In genomic region chr14:35047961-35048513, GRCh38 we compare ENCODE assay signal across 11 cellular contexts. TPM values are rescaled to one million over a fixed set of nuclear protein-coding genes. Genes with fewer than 3 reads are reported as not detected.
DNase-seq lines count a peak whose midpoint lies in the region; ATAC-seq and TF ChIP-seq lines count a peak whose summit lies in the region.
"Had no signal": no experiment of that assay in that cellular context is flagged by ENCODE, and none has a peak within 500 bp of the region (broad histone marks: within the 10 kb centered on the region; RNA-seq: fewer than 3 reads in every experiment).

No MANE protein-coding gene starts in this region.

- peak overlapping the region; percentile 33 for H3K27ac Mint-ChIP-seq in activated T-helper 2 cell treated with anti-CD3 and anti-CD28 coated beads, Interferon-gamma antibody, Interleukin-2, Interleukin-4, amounts not matched to agents 10 μg/mL and 5 μg/mL and 100 μg/mL, durations not matched to agents 14 hours and 24 hours and 36 hours

- no peaks in the 10 kb centered on the region for H3K9me3 ChIP-seq in right atrium auricular region
- no peaks in the 10 kb centered on the region for H3K9me3 ChIP-seq in lower lobe of right lung
- H3K9me3 ChIP-seq in upper lobe of right lung, result no peaks in the 10 kb centered on the region
- no peaks in the 10 kb centered on the region for H3K9me3 ChIP-seq in WERI-Rb-1 (ENCODE audit: severe bottlenecking)

- intact Hi-C loops in left cardiac atrium (cut with DNase I) (loop anchor here in 1 of 2 donors (2.0 to 5.0 kb wide), 3 partner anchors 73 to 359 kb away; partner anchors contain the start of gene PPP2R3C), lower lobe of right lung (cut with DNase I) (no loop called here), upper lobe of right lung (cut with DNase I) (no loop called here)
- intact Hi-C loops in activated T-helper 2 cell treated with anti-CD3 and anti-CD28 coated beads, Interferon-gamma antibody, Interleukin-2, Interleukin-4, amounts not matched to agents 10 μg/mL and 5 μg/mL and 100 μg/mL, durations not matched to agents 14 hours and 24 hours and 36 hours (cut with micrococcal nuclease), result loop anchor here (5.0 kb wide), 2 partner anchors 354 to 779 kb away; partner anchors contain the start of genes BRMS1L and NFKBIA

- H3K4me3 ChIP-seq in right atrium auricular region (no peak overlapping the region), lower lobe of right lung (peak overlapping the region; percentile 70), upper lobe of right lung (peak overlapping the region; percentile 91), WERI-Rb-1 (ENCODE audit: low read depth, low read length) (no peak overlapping the region)

- peak overlapping the region; percentile 22 to 96 for H3K27ac ChIP-seq in right atrium auricular region
- H3K27ac ChIP-seq in lower lobe of right lung, result peak overlapping the region; percentile 93
- H3K27ac ChIP-seq in upper lobe of right lung, result peak overlapping the region; percentile 26
- H3K27ac ChIP-seq in WERI-Rb-1, result no peak overlapping the region

- no peaks in the 10 kb centered on the region for H3K9me3 Mint-ChIP-seq in activated T-helper 2 cell treated with anti-CD3 and anti-CD28 coated beads, Interferon-gamma antibody, Interleukin-2, Interleukin-4, amounts not matched to agents 10 μg/mL and 5 μg/mL and 100 μg/mL, durations not matched to agents 14 hours and 24 hours and 36 hours

- H3K27me3 ChIP-seq in right atrium auricular region (no peaks in the 10 kb centered on the region), lower lobe of right lung (ENCODE audit: low read depth) (no peaks in the 10 kb centered on the region), upper lobe of right lung (no peaks in the 10 kb centered on the region), WERI-Rb-1 (ENCODE audit: insufficient read depth, low read depth, severe bottlenecking) (no peaks in the 10 kb centered on the region)

- ATAC-seq in left cardiac atrium (no peak), lower lobe of right lung (no peak), upper lobe of right lung (no peak)

- TF ChIP-seq CTCF in right atrium auricular region (IDR thresholded peaks at IDR 0.05) (no peak), lower lobe of right lung (IDR thresholded peaks at IDR 0.05) (no peak), upper lobe of right lung (IDR thresholded peaks at IDR 0.05) (no peak), WERI-Rb-1 (IDR thresholded peaks at IDR 0.05; ENCODE audit: low read depth, low read length) (no peak)

- H3K36me3 Mint-ChIP-seq in activated T-helper 2 cell treated with anti-CD3 and anti-CD28 coated beads, Interferon-gamma antibody, Interleukin-2, Interleukin-4, amounts not matched to agents 10 μg/mL and 5 μg/mL and 100 μg/mL, durations not matched to agents 14 hours and 24 hours and 36 hours (ENCODE audit: low read depth), result peaks cover 22% of the 10 kb centered on the region

- H3K4me1 ChIP-seq in right atrium auricular region (peaks cover 0 to 47% of the 10 kb centered on the region in 2 donors), lower lobe of right lung (peaks cover 47% of the 10 kb centered on the region), upper lobe of right lung (peaks cover 27% of the 10 kb centered on the region)

- peak overlapping the region; percentile 98 for H3K4me3 Mint-ChIP-seq in activated T-helper 2 cell treated with anti-CD3 and anti-CD28 coated beads, Interferon-gamma antibody, Interleukin-2, Interleukin-4, amounts not matched to agents 10 μg/mL and 5 μg/mL and 100 μg/mL, durations not matched to agents 14 hours and 24 hours and 36 hours (ENCODE audit: low read depth)

- H3K36me3 ChIP-seq in right atrium auricular region (no peaks in the 10 kb centered on the region), lower lobe of right lung (peaks cover 39% of the 10 kb centered on the region), upper lobe of right lung (peaks cover 16% of the 10 kb centered on the region), WERI-Rb-1 (peaks cover 16% of the 10 kb centered on the region)

- peaks cover 21% of the 10 kb centered on the region for H3K4me1 Mint-ChIP-seq in activated T-helper 2 cell treated with anti-CD3 and anti-CD28 coated beads, Interferon-gamma antibody, Interleukin-2, Interleukin-4, amounts not matched to agents 10 μg/mL and 5 μg/mL and 100 μg/mL, durations not matched to agents 14 hours and 24 hours and 36 hours (ENCODE audit: low read depth)

- no peaks in the 10 kb centered on the region for H3K27me3 Mint-ChIP-seq in activated T-helper 2 cell treated with anti-CD3 and anti-CD28 coated beads, Interferon-gamma antibody, Interleukin-2, Interleukin-4, amounts not matched to agents 10 μg/mL and 5 μg/mL and 100 μg/mL, durations not matched to agents 14 hours and 24 hours and 36 hours (ENCODE audit: low read depth)

- DNase-seq in right atrium auricular region (ENCODE audit: low spot score) (no peak), left cardiac atrium (no peak), lower lobe of right lung (no peak), upper lobe of right lung (no peak), H4 (ENCODE audit: low spot score) (no peak), WERI-Rb-1 (no peak), pons (ENCODE audit: low spot score) (no peak)
- DNase-seq in activated T-helper 2 cell treated with anti-CD3 and anti-CD28 coated beads, Interferon-gamma antibody, Interleukin-2, Interleukin-4, amounts not matched to agents 10 μg/mL and 5 μg/mL and 100 μg/mL, durations not matched to agents 14 hours and 24 hours and 36 hours (ENCODE audit: low spot score), result no peak
- DNase-seq: activated CD4-positive, CD25-positive, alpha-beta regulatory T cell; caudate nucleus; NCI-H526 treated with DMSO at 0.1 percent for 48 hours had no signal

RNA-seq across cellular contexts. Expression of gene FAM177A1, which starts 2.0 kb away (rescaled TPM):
- total RNA-seq in right atrium auricular region, result 10 to 100 TPM; 58.1 to 61.8 TPM
- 10 to 100 TPM; 40.4 to 88.2 TPM for total RNA-seq in left cardiac atrium
- total RNA-seq in activated T-helper 2 cell treated with anti-CD3 and anti-CD28 coated beads, Interferon-gamma antibody, Interleukin-2, Interleukin-4, amounts not matched to agents 10 μg/mL and 5 μg/mL and 100 μg/mL, durations not matched to agents 14 hours and 24 hours and 36 hours, result 41.3 and 43.2 TPM in 2 replicates
- 104 TPM for total RNA-seq in lower lobe of right lung
- total RNA-seq in upper lobe of right lung, result 117 TPM
- total RNA-seq in H4 (2014; rRNA removed; shearing (Covaris generic)), result 21.4 and 30.7 TPM in 2 replicates

Comparison
In these comparisons a context has a peak if more than half of its experiments do, and no peak if none do; other contexts are left out.
1. H3K4me3 ChIP-seq: peak in lower lobe of right lung (single experiment) and upper lobe of right lung (single experiment); none in right atrium auricular region (0 of 2) and WERI-Rb-1 (single experiment).